15 cellular contexts compared by ENCODE assay signal in genomic region chr5:91125916-91126315, GRCh38.
DNase-seq lines count a peak whose midpoint lies in the region; ATAC-seq, FAIRE-seq and TF ChIP-seq lines count a peak whose summit lies in the region.
"Had no signal": no experiment of that assay in that cellular context is flagged by ENCODE, and none has a peak within 500 bp of the region (broad histone marks: within the 10 kb centered on the region; RNA-seq: fewer than 3 reads in every experiment).

No MANE protein-coding gene starts in this region.

- no peak for FAIRE-seq in A549 (lab: Jason Lieb, UNC)

- no peak for TF ChIP-seq EP300 in A549 (IDR thresholded peaks at IDR 0.05)

- no peak overlapping the region for H3K9ac ChIP-seq in IMR-90 (ENCODE audit: low read depth, low read length)
- H3K9ac ChIP-seq: BLaER1 treated with 17β-estradiol and CSF1 and Interleukin-3, amounts not matched to agents 10 nM and 100 nM had no signal

- peak overlapping the region; percentile 45; the same call in 1 of the 2 replicates for H3K18ac ChIP-seq in IMR-90 (ENCODE audit: low read depth, low read length)

- H3K79me1 ChIP-seq in IMR-90 (ENCODE audit: low read depth in 1 of 2, low read length in 2 of 2): no peaks in the 10 kb centered on the region

- no peak overlapping the region for H3K4me3 ChIP-seq in A549
- H3K4me3 ChIP-seq in IMR-90 (ENCODE audit: insufficient read depth, low read depth, low read length): no peak overlapping the region
- H3K4me3 ChIP-seq in prostate gland: no peak overlapping the region
- H3K4me3 ChIP-seq: BLaER1 treated with 17β-estradiol and CSF1 and Interleukin-3, amounts not matched to agents 10 nM and 100 nM; ovary had no signal

- POLR2A ChIA-PET in A549 (lab: Yijun Ruan, JAX): interaction anchor here (1.0 to 1.1 kb wide), 2 partner anchors 20 to 154 kb away, joined by 3 to 4 read pairs; no protein-coding TSS in a partner anchor
- POLR2A ChIA-PET in IMR-90 (lab: Charles Lee; ENCODE audit: unreplicated experiment): interaction anchor here (1.3 kb wide), 1 partner anchor 255 kb away, joined by 6 read pairs; no protein-coding TSS in a partner anchor

- no peaks in the 10 kb centered on the region for H4K20me1 ChIP-seq in IMR-90 (ENCODE audit: insufficient read depth, low read length)
- H4K20me1 ChIP-seq: BLaER1 treated with 17β-estradiol and CSF1 and Interleukin-3, amounts not matched to agents 10 nM and 100 nM had no signal

- H4K8ac ChIP-seq in IMR-90 (ENCODE audit: low read depth in 2 of 2, low read length in 2 of 2): peak overlapping the region in 1 of 2 experiments; percentile 58; a peak in 2 of 4 replicates

- peak overlapping the region; percentile 48; the same call in 1 of the 2 replicates for H3K56ac ChIP-seq in IMR-90 (ENCODE audit: extremely low read depth, insufficient read depth, low read length)

- intact Hi-C loops in IMR-90 (cut with micrococcal nuclease) (loop anchor here (5.0 kb wide), 1 partner anchor 51 kb away; no protein-coding TSS in a partner anchor), prostate gland (cut with DNase I) (loop anchor here (10.0 kb wide), 1 partner anchor 159 kb away; no protein-coding TSS in a partner anchor)

- H3K27ac ChIP-seq in A549 (peak overlapping the region; percentile 31 to 41; a peak in 5 of 6 replicates), IMR-90 (ENCODE audit: insufficient read depth, low read length) (peak overlapping the region; percentile 63; the same call in 1 of the 2 replicates), cingulate gyrus (ENCODE audit: low read depth, low read length) (peak overlapping the region; percentile 13), prostate gland (peak overlapping the region; percentile 52 to 77)
- H3K27ac ChIP-seq: BLaER1 treated with 17β-estradiol and CSF1 and Interleukin-3, amounts not matched to agents 10 nM and 100 nM had no signal

- dilution Hi-C loops in IMR-90 (cut with HindIII; ENCODE audit: low sequenced_read_pairs, unreplicated experiment): no loop called here

- H3K36me3 ChIP-seq in IMR-90 (ENCODE audit: control insufficient read depth, insufficient read depth, low read length) (no peaks in the 10 kb centered on the region), prostate gland (no peaks in the 10 kb centered on the region)
- H3K36me3 ChIP-seq: BLaER1 treated with 17β-estradiol and CSF1 and Interleukin-3, amounts not matched to agents 10 nM and 100 nM; ovary had no signal

- H3K9me1 ChIP-seq in IMR-90 (ENCODE audit: insufficient read depth, low read length): peaks cover 4% of the 10 kb centered on the region; the same call in 1 of the 2 replicates

- peak overlapping the region; percentile 47 for H2BK5ac ChIP-seq in IMR-90 (ENCODE audit: low read depth, low read length, poor library complexity, severe bottlenecking)

- H3K9me3 ChIP-seq in A549 (no peaks in the 10 kb centered on the region), IMR-90 (ENCODE audit: control insufficient read depth, insufficient read depth, low read length) (no peaks in the 10 kb centered on the region), prostate gland (no peaks in the 10 kb centered on the region)
- H3K9me3 ChIP-seq: ovary had no signal

- no peak for DNase-seq in A549 (ENCODE audit: low read depth in 1 of 2, low spot score in 1 of 2)
- DNase-seq in IMR-90: no peak
- no peak for DNase-seq in prostate gland (ENCODE audit: low spot score)
- DNase-seq in GOT3 (lab: John Stamatoyannopoulos, UW): no peak
- no peak for DNase-seq in G401 (ENCODE audit: low spot score)
- DNase-seq: activated CD4-positive, alpha-beta memory T cell treated with anti-CD3 and anti-CD28 coated beads, Interleukin-2, amount 10 ng/mL, durations not matched to agents 7 days and 5 days; activated gamma-delta T cell; MM.1S; RPMI8226; stimulated activated CD4-positive, alpha-beta T cell treated with anti-CD3 and anti-CD28 coated beads, Interleukin-1b, Interleukin-23, amount 100 ng/mL, for 48 hours had no signal

- no peak overlapping the region for H3K23ac ChIP-seq in IMR-90 (ENCODE audit: low read depth, low read length)

- H3K27me3 ChIP-seq in IMR-90 (ENCODE audit: control insufficient read depth, insufficient read depth, low read length): no peaks in the 10 kb centered on the region
- H3K27me3 ChIP-seq in prostate gland (replicated peaks; ENCODE audit: insufficient read depth): no peaks in the 10 kb centered on the region
- H3K27me3 ChIP-seq: BLaER1 treated with 17β-estradiol and CSF1 and Interleukin-3, amounts not matched to agents 10 nM and 100 nM; ovary had no signal

- TF ChIP-seq POLR2A in A549 (IDR thresholded peaks at IDR 0.05; ENCODE audit: low read length) (no peak), IMR-90 (IDR thresholded peaks at IDR 0.05; ENCODE audit: low read depth, low read length) (no peak), prostate gland (IDR thresholded peaks at IDR 0.05) (no peak)

- H3K4me2 ChIP-seq in A549 (peak overlapping the region; percentile 48), IMR-90 (ENCODE audit: low read depth, low read length) (no peak overlapping the region)

- H2AFZ ChIP-seq in IMR-90 (replicated peaks; ENCODE audit: low read length, poor library complexity): no peak overlapping the region

- WGBS in A549 (ENCODE audit: missing lambda C conversion rate): 83% methylated on average over 1 of the region's 1 CpG
- no CpG with 5 or more reads among the region's 1 CpG for WGBS in IMR-90 (ENCODE audit: extremely low coverage in 2 of 2, insufficient read length in 1 of 2), 2 experiments
- WGBS in prostate gland: 28% methylated on average over 1 of the region's 1 CpG

- no peak for TF ChIP-seq RAD21 in A549 (conservative IDR thresholded peaks at IDR 0.05 in 1 of 2, IDR thresholded peaks at IDR 0.05 in 1 of 2)
- TF ChIP-seq RAD21 in IMR-90 (IDR thresholded peaks at IDR 0.05; ENCODE audit: low read length): no peak

- H3K4ac ChIP-seq in IMR-90 (ENCODE audit: low read depth, low read length): peak overlapping the region; percentile 2; the same call in 1 of the 2 replicates

- peak overlapping the region; percentile 73 for H2BK20ac ChIP-seq in IMR-90 (ENCODE audit: low read depth, low read length)

- CTCF ChIA-PET in A549 (lab: Yijun Ruan, JAX): interaction anchor here (0.8 to 1.4 kb wide), 4 partner anchors 9 to 259 kb away, joined by 3 to 10 read pairs (median 6); no protein-coding TSS in a partner anchor
- CTCF ChIA-PET in IMR-90 (lab: Yijun Ruan, JAX): interaction anchor here (0.9 to 1.2 kb wide), 2 partner anchors 53 to 259 kb away, joined by 3 to 5 read pairs; no protein-coding TSS in a partner anchor

- H4K5ac ChIP-seq in IMR-90 (ENCODE audit: low read depth, low read length): no peak overlapping the region

- in situ Hi-C loops in IMR-90 (cut with MboI; ENCODE audit: low sequenced_read_pairs) (no loop called here), G401 (cut with HindIII; ENCODE audit: low sequenced_read_pairs) (no loop called here)

- peaks cover 39% of the 10 kb centered on the region for H3K4me1 ChIP-seq in A549
- H3K4me1 ChIP-seq in IMR-90 (ENCODE audit: control insufficient read depth, insufficient read depth, low read length): peaks cover 15% of the 10 kb centered on the region
- peaks cover 7% of the 10 kb centered on the region for H3K4me1 ChIP-seq in prostate gland (replicated peaks)

- 0 out of 3 replicates have a peak overlapping the region, but pooled peaks have one; percentile 53 for H2BK15ac ChIP-seq in IMR-90 (ENCODE audit: low read depth, low read length)

- no peak; a peak in 1 of 6 replicates for ATAC-seq in A549
- ATAC-seq in IMR-90 (ENCODE audit: low read depth): no peak
- no peak for ATAC-seq in HG02981 (IDR thresholded peaks at IDR 0.05; ENCODE audit: unreplicated experiment)
- ATAC-seq in GM18511 (IDR thresholded peaks at IDR 0.05; ENCODE audit: unreplicated experiment): no peak

- no peak overlapping the region for H2AK9ac ChIP-seq in IMR-90 (replicated peaks; ENCODE audit: low read depth, low read length, poor library complexity)

- BruUV-seq in IMR-90 (replicated peaks; lab: Mats Ljungman, UMichigan): no TSS peak

- peak overlapping the region; percentile 75; the same call in 1 of the 2 replicates for H2AK5ac ChIP-seq in IMR-90 (ENCODE audit: low read depth, low read length)

- TF ChIP-seq CTCF in A549 (IDR thresholded peaks at IDR 0.05): no peak
- no peak for TF ChIP-seq CTCF in IMR-90 (conservative IDR thresholded peaks at IDR 0.05; ENCODE audit: low read depth, low read length)
- no peak for TF ChIP-seq CTCF in prostate gland (IDR thresholded peaks at IDR 0.05)

- peak overlapping the region; percentile 42; the same call in 1 of the 2 replicates for H3K14ac ChIP-seq in IMR-90 (replicated peaks; ENCODE audit: low read depth, low read length)

- peak overlapping the region; percentile 29 for H2BK120ac ChIP-seq in IMR-90 (ENCODE audit: low read depth, low read length)

- peak overlapping the region; percentile 48; the same call in 1 of the 2 replicates for H4K91ac ChIP-seq in IMR-90 (ENCODE audit: insufficient read depth, low read depth, low read length)

TF ChIP-seq in A549, 52 proteins besides CTCF, POLR2A, EP300 and RAD21:
- no peak for TF ChIP-seq MAZ (IDR thresholded peaks at IDR 0.05; ENCODE audit: borderline replicate concordance, low read depth, low read length)

TF ChIP-seq in IMR-90, 13 proteins besides CTCF, POLR2A, EP300 and RAD21:
- no peak for TF ChIP-seq MXI1 (IDR thresholded peaks at IDR 0.05; ENCODE audit: borderline replicate concordance, low read depth, low read length)
- TF ChIP-seq BHLHE40 (IDR thresholded peaks at IDR 0.05; ENCODE audit: low read depth, low read length): no peak
- no peak for TF ChIP-seq CHD1 (IDR thresholded peaks at IDR 0.05; ENCODE audit: low read depth, low read length)
- no peak for TF ChIP-seq RCOR1 (IDR thresholded peaks at IDR 0.05; ENCODE audit: insufficient replicate concordance, low read length)
- TF ChIP-seq MAZ (IDR thresholded peaks at IDR 0.05; ENCODE audit: borderline replicate concordance, low read depth, low read length): no peak
- no peak for TF ChIP-seq FOS (IDR thresholded peaks at IDR 0.05; ENCODE audit: low read depth, low read length)
- TF ChIP-seq RFX5 (IDR thresholded peaks at IDR 0.05; ENCODE audit: low read depth, low read length): no peak

Comparison
In these comparisons a context has a peak if more than half of its experiments do, and no peak if none do; other contexts are left out.
1. H3K27ac ChIP-seq: peak in every context shown above with its lines; median percentile 64 in prostate gland; 63 in IMR-90; 36 in A549; 13 in cingulate gyrus.